In genomic region chr14:75196468-75196867, GRCh38 we compare ENCODE assay signal across 1 cellular context.
TF ChIP-seq lines count a peak whose summit lies in the region.

No MANE protein-coding gene starts in this region.

TF ChIP-seq in K562, 482 proteins besides CTCF, POLR2A, EP300 and RAD21:
- TF ChIP-seq ZBTB9 (CRISPR knock-in tag; IDR thresholded peaks at IDR 0.05) (no peak), SOX6 (IDR thresholded peaks at IDR 0.05) (peak; percentile 28; the same call in 1 of the 2 replicates), GABPA (tag; conservative IDR thresholded peaks at IDR 0.05; ENCODE audit: low read depth) (no peak), JUND (IDR thresholded peaks at IDR 0.05; ENCODE audit: borderline replicate concordance, low read depth, low read length) (no peak), JUND (tag; IDR thresholded peaks at IDR 0.05; ENCODE audit: borderline replicate concordance, low read depth, low read length) (peak; percentile 39; the same call in 1 of the 3 replicates), YBX1 (IDR thresholded peaks at IDR 0.05) (no peak), MEIS2 (IDR thresholded peaks at IDR 0.05; ENCODE audit: partially characterized antibody) (no peak), ELF2 (CRISPR knock-in tag; IDR thresholded peaks at IDR 0.05) (no peak), SMARCA4 (IDR thresholded peaks at IDR 0.05) (peak; percentile 45; the same call in 1 of the 2 replicates), SMARCE1 (IDR thresholded peaks at IDR 0.05) (peak; percentile 65; the same call in 1 of the 2 replicates), MEF2D (tag; conservative IDR thresholded peaks at IDR 0.05; ENCODE audit: low read depth) (no peak), ZNF639 (CRISPR knock-in tag; conservative IDR thresholded peaks at IDR 0.05 in 1 of 2, IDR thresholded peaks at IDR 0.05 in 1 of 2) (no peak), MYNN (IDR thresholded peaks at IDR 0.05) (peak; percentile 51; the same call in 1 of the 2 replicates), MYNN (CRISPR knock-in tag; IDR thresholded peaks at IDR 0.05) (no peak), SPI1 (IDR thresholded peaks at IDR 0.05; ENCODE audit: borderline replicate concordance, low read depth, low read length) (peak; percentile 97), CBFA2T3 (IDR thresholded peaks at IDR 0.05) (peak; percentile 12; the same call in 1 of the 2 replicates), FOXA3 (CRISPR knock-in tag; conservative IDR thresholded peaks at IDR 0.05 in 1 of 2, IDR thresholded peaks at IDR 0.05 in 1 of 2) (peak in 1 of 2 experiments; percentile 23; a peak in 1 of 4 replicates), ZNF77 (CRISPR knock-in tag; IDR thresholded peaks at IDR 0.05) (no peak), RREB1 (CRISPR knock-in tag; IDR thresholded peaks at IDR 0.05) (no peak), KLF10 (CRISPR knock-in tag; IDR thresholded peaks at IDR 0.05) (no peak), ZNF274 (IDR thresholded peaks at IDR 0.05; ENCODE audit: borderline replicate concordance, low read depth, low read length) (no peak), RCOR1 (IDR thresholded peaks at IDR 0.05; ENCODE audit: borderline replicate concordance in 1 of 2, low read depth in 2 of 2, low read length in 2 of 2) (0 out of 4 replicates have a peak, but pooled peaks of 1 of the 2 experiments have one; percentile 47), CTBP1 (IDR thresholded peaks at IDR 0.05; ENCODE audit: borderline replicate concordance) (peak; percentile 57), MTA3 (IDR thresholded peaks at IDR 0.05; ENCODE audit: borderline replicate concordance) (peak; percentile 52; the same call in 1 of the 2 replicates), KLF16 (IDR thresholded peaks at IDR 0.05) (no peak), PRDM10 (IDR thresholded peaks at IDR 0.05; ENCODE audit: partially characterized antibody) (peak; percentile 60), HSF4 (CRISPR knock-in tag; IDR thresholded peaks at IDR 0.05; ENCODE audit: borderline replicate concordance) (no peak), SIN3B (IDR thresholded peaks at IDR 0.05; ENCODE audit: low read depth) (no peak), ARID1B (IDR thresholded peaks at IDR 0.05) (peak; percentile 56; the same call in 1 of the 2 replicates), FOS (IDR thresholded peaks at IDR 0.05; ENCODE audit: extremely low read depth, insufficient read length) (no peak), ATF1 (CRISPR knock-in tag; IDR thresholded peaks at IDR 0.05) (no peak), ATF1 (tag; IDR thresholded peaks at IDR 0.05) (no peak), FOXK2 (conservative IDR thresholded peaks at IDR 0.05 in 1 of 2, IDR thresholded peaks at IDR 0.05 in 1 of 2; ENCODE audit: low read depth in 2 of 2) (no peak), ZKSCAN1 (IDR thresholded peaks at IDR 0.05; ENCODE audit: low read depth, low read length) (no peak), TCF3 (CRISPR knock-in tag; IDR thresholded peaks at IDR 0.05) (peak; percentile 14; the same call in 1 of the 2 replicates)
- TF ChIP-seq, protein P1, sequence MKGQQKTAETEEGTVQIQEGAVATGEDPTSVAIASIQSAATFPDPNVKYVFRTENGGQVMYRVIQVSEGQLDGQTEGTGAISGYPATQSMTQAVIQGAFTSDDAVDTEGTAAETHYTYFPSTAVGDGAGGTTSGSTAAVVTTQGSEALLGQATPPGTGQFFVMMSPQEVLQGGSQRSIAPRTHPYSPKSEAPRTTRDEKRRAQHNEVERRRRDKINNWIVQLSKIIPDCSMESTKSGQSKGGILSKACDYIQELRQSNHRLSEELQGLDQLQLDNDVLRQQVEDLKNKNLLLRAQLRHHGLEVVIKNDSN (CRISPR knock-in tag; IDR thresholded peaks at IDR 0.05): no peak
- TF ChIP-seq, protein P2, sequence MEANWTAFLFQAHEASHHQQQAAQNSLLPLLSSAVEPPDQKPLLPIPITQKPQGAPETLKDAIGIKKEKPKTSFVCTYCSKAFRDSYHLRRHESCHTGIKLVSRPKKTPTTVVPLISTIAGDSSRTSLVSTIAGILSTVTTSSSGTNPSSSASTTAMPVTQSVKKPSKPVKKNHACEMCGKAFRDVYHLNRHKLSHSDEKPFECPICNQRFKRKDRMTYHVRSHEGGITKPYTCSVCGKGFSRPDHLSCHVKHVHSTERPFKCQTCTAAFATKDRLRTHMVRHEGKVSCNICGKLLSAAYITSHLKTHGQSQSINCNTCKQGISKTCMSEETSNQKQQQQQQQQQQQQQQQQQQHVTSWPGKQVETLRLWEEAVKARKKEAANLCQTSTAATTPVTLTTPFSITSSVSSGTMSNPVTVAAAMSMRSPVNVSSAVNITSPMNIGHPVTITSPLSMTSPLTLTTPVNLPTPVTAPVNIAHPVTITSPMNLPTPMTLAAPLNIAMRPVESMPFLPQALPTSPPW (CRISPR knock-in tag; IDR thresholded peaks at IDR 0.05): peak; percentile 27; the same call in 1 of the 2 replicates
